24 cellular contexts compared by ENCODE assay signal in genomic region chr11:90510839-90511238, GRCh38.
"Had no signal": no experiment of that assay in that cellular context is flagged by ENCODE, and none has a peak within 500 bp of the region (broad histone marks: within the 10 kb centered on the region; RNA-seq: fewer than 3 reads in every experiment).

No MANE protein-coding gene starts in this region.

- H3K36me3 ChIP-seq: ascending aorta, breast epithelium, cardiac muscle cell had no signal

- DNase-seq: activated CD4-positive, alpha-beta memory T cell treated with anti-CD3 and anti-CD28 coated beads for 36 hours; activated CD4-positive, alpha-beta T cell treated with anti-CD3 and anti-CD28 coated beads for 36 hours; activated CD4-positive, alpha-beta T cell treated with anti-CD3 and anti-CD28 coated beads, Interleukin-2, amount 10 ng/mL, durations not matched to agents 24 days and 14 days; activated CD4-positive, CD25-positive, alpha-beta regulatory T cell; activated CD4-positive, CD25-positive, alpha-beta regulatory T cell treated with anti-CD3 and anti-CD28 coated beads, Interleukin-2, amount 50 U/mL, for 72 hours; activated CD8-positive, alpha-beta memory T cell treated with anti-CD3 and anti-CD28 coated beads, Interleukin-2, amount 10 ng/mL, durations not matched to agents 7 days and 5 days; activated CD8-positive, alpha-beta memory T cell treated with anti-CD3 and anti-CD28 coated beads, Interleukin-2, amount 50 U/mL, for 4 hours; activated CD8-positive, alpha-beta T cell treated with anti-CD3 and anti-CD28 coated beads, Interleukin-2, amount 10 ng/mL, durations not matched to agents 7 days and 5 days; activated effector memory CD4-positive, alpha-beta T cell treated with anti-CD3 and anti-CD28 coated beads, Interleukin-2, amount 50 U/mL, for 16 hours; activated naive CD4-positive, alpha-beta T cell treated with anti-CD3 and anti-CD28 coated beads for 36 hours; activated naive CD8-positive, alpha-beta T cell treated with anti-CD3 and anti-CD28 coated beads for 36 hours; activated naive CD8-positive, alpha-beta T cell treated with anti-CD3 and anti-CD28 coated beads, Interleukin-2, amount 50 U/mL, for 24 hours; activated T-cell treated with anti-CD3 and anti-CD28 coated beads, Interleukin-2, amount 50 U/mL, for 1 hour; activated T-cell treated with anti-CD3 and anti-CD28 coated beads, Interleukin-2, amount 50 U/mL, for 48 hours; dorsolateral prefrontal cortex; effector memory CD4-positive, alpha-beta T cell; endodermal cell; foreskin fibroblast; T-helper 2 cell had no signal

- H3K27ac ChIP-seq: ascending aorta, breast epithelium, cardiac muscle cell, coronary artery, dorsolateral prefrontal cortex had no signal

- H3K9me3 ChIP-seq: ascending aorta, breast epithelium had no signal

- H3K4me1 ChIP-seq: ascending aorta, breast epithelium had no signal

- H3K4me3 ChIP-seq: ascending aorta, breast epithelium, cardiac muscle cell, coronary artery, dorsolateral prefrontal cortex had no signal

- H3K27me3 ChIP-seq: ascending aorta, breast epithelium, cardiac muscle cell had no signal

- ATAC-seq: activated CD4-positive, alpha-beta T cell treated with anti-CD3 and anti-CD28 coated beads for 36 hours; activated CD8-positive, alpha-beta memory T cell treated with anti-CD3 and anti-CD28 coated beads, Interleukin-2, amount 10 ng/mL, durations not matched to agents 7 days and 5 days; activated CD8-positive, alpha-beta T cell treated with anti-CD3 and anti-CD28 coated beads, Interleukin-2, amount 10 ng/mL, durations not matched to agents 7 days and 5 days; activated naive CD8-positive, alpha-beta T cell treated with anti-CD3 and anti-CD28 coated beads, Interleukin-2, amount 50 U/mL, for 24 hours; esophagus mucosa had no signal
